ENCODE assay signal across 8 cellular contexts in the genomic region with DNA sequence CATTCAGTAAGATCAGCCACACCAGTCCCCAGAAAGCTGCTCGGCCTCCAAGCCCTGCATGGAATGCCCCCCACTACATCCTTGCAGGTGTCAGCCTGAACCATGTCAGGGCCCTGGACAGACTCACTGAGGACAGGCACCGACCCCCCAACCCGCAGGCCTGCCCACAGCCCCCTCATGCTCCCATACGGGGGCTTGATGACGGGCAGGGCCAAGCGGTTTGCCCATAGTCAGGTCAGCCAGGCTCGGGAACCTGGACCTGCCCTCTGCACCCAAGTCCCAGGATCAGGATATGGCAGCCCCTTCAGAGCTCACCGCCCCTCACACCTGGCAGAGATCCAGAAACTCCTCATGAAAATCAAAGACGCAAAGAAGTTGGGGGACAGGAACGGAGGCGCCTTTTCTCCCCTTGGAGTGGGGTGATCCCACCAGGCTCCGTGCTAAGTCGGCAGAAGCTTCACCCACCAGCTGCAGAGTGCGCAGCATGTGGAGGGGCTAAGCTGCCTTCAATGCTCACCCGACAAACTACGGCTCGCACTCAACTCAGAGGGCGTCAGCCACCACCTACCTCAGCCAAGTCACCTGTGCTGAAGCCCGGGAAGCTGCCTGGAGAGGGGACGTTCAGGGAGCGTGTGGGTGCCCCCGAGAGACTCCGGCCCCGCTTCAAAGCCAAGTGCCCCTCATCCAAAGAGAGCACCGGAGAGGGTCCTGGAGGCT. TPM values are rescaled to one million over a fixed set of nuclear protein-coding genes. Genes with fewer than 3 reads are reported as not detected.
A peak's percentile ranks its signal among the peaks of the same experiment; 100 is the strongest.
DNase-seq lines count a peak whose midpoint lies in the region; ATAC-seq, FAIRE-seq and TF ChIP-seq lines count a peak whose summit lies in the region.

No MANE protein-coding gene starts in this region.

- intact Hi-C loops in left colon (cut with DNase I, micrococcal nuclease): no loop called here

- in situ Hi-C loops in astrocyte of the cerebellum (cut with HindIII; ENCODE audit: low sequenced_read_pairs): loop anchor here (25.0 kb wide), 2 partner anchors 91 to 109 kb away; partner anchors contain the start of genes CLCN7, PTX4 and TELO2

- H3K4me3 ChIP-seq in AG09309 (ENCODE audit: control insufficient read depth, low read depth, low read length) (peak overlapping the region; percentile 45), astrocyte of the cerebellum (ENCODE audit: low read depth, low read length) (peak overlapping the region; percentile 47)

- H3K4me3 Mint-ChIP-seq in HFFc6 (peak overlapping the region; percentile 86), memory B cell (peak overlapping the region; percentile 65)

- H3K4me1 Mint-ChIP-seq in HFFc6 (ENCODE audit: low read depth): peaks cover 15% of the 10 kb centered on the region
- peaks cover 15% of the 10 kb centered on the region for H3K4me1 Mint-ChIP-seq in memory B cell

- ATAC-seq in memory B cell (ENCODE audit: low read depth) (no peak), GM21717 (IDR thresholded peaks at IDR 0.05; ENCODE audit: unreplicated experiment) (no peak), left colon (no peak)

- H3K27ac Mint-ChIP-seq in HFFc6 (peak overlapping the region; percentile 95), memory B cell (peak overlapping the region; percentile 91)

- DNase-seq in AG09309 (ENCODE audit: low read depth) (no peak), HFFc6 (no peak), astrocyte of the cerebellum (ENCODE audit: low read depth) (no peak), memory B cell (ENCODE audit: low spot score in 2 of 2) (no peak), anterior cingulate cortex (lab: John Stamatoyannopoulos, UW) (no peak), D721Med (ENCODE audit: insufficient read length, low spot score) (no peak), left colon (no peak)

- H3K36me3 Mint-ChIP-seq in HFFc6 (ENCODE audit: low read depth): no peaks in the 10 kb centered on the region
- peaks cover 7% of the 10 kb centered on the region for H3K36me3 Mint-ChIP-seq in memory B cell

- TF ChIP-seq CTCF in AG09309 (IDR thresholded peaks at IDR 0.05; ENCODE audit: control insufficient read depth, insufficient read depth, low read depth, low read length, missing control alignments) (no peak), HFFc6 (IDR thresholded peaks at IDR 0.05) (no peak), astrocyte of the cerebellum (IDR thresholded peaks at IDR 0.05; ENCODE audit: low read depth, low read length, missing control alignments) (no peak), D721Med (IDR thresholded peaks at IDR 0.05; ENCODE audit: insufficient read depth, missing control alignments) (no peak)

- no peaks in the 10 kb centered on the region for H3K9me3 Mint-ChIP-seq in HFFc6
- no peaks in the 10 kb centered on the region for H3K9me3 Mint-ChIP-seq in memory B cell

- FAIRE-seq in D721Med (lab: Jason Lieb, UNC): no peak

- H3K27me3 Mint-ChIP-seq in HFFc6 (ENCODE audit: insufficient read depth) (peaks cover 4% of the 10 kb centered on the region; the same call in 1 of the 2 replicates), memory B cell (no peaks in the 10 kb centered on the region)

RNA-seq across cellular contexts. Expression of gene GNPTG, which starts 26.5 kb away (rescaled TPM):
- 10 to 100 TPM; 46.8 to 68.1 (median 52.6) TPM for total RNA-seq in HFFc6 (2021; fragmentation: NEBNext Ultra II Directional; extraction: Animal tissue kit (Norgen Biotek cat#: 25700))
- 10 to 100 TPM; 57.6 to 61.8 TPM for total RNA-seq in left colon

RNA-seq across cellular contexts. Expression of gene TSR3, which starts 26.6 kb away (rescaled TPM):
- total RNA-seq in HFFc6 (2021; fragmentation: NEBNext Ultra II Directional; extraction: Animal tissue kit (Norgen Biotek cat#: 25700)): 10 to 100 TPM; 73.7 to 84.6 (median 78.1) TPM
- total RNA-seq in left colon: 10 to 100 TPM; 50.7 to 54.4 TPM

RNA-seq across cellular contexts. Expression of gene UNKL, which starts 36.3 kb away (rescaled TPM):
- total RNA-seq in HFFc6 (2021; fragmentation: NEBNext Ultra II Directional; extraction: Animal tissue kit (Norgen Biotek cat#: 25700)): 10 to 100 TPM; 15.0 to 22.6 (median 16.5) TPM
- 10 to 100 TPM; 14.7 to 15.0 TPM for total RNA-seq in left colon

RNA-seq across cellular contexts. Expression of gene UQCC4, which starts 42.3 kb away (rescaled TPM):
- 10 to 100 TPM; 11.0 to 16.7 (median 13.3) TPM for total RNA-seq in HFFc6 (2021; fragmentation: NEBNext Ultra II Directional; extraction: Animal tissue kit (Norgen Biotek cat#: 25700))
- 10 to 100 TPM; 11.6 to 17.2 TPM for total RNA-seq in left colon

RNA-seq across cellular contexts. Expression of gene BAIAP3, which starts 44.8 kb away (rescaled TPM):
- under 1 TPM; 0.11 to 0.28 (median 0.16) TPM for total RNA-seq in HFFc6 (2021; fragmentation: NEBNext Ultra II Directional; extraction: Animal tissue kit (Norgen Biotek cat#: 25700))
- total RNA-seq in left colon: 10 to 100 TPM in 1 of 2 donors, 1 to 10 TPM in 1; 7.5 to 12.3 TPM
